ENCODE assay signal across 5 cellular contexts in genomic region chr12:85224339-85224738, GRCh38. TPM values are rescaled to one million over a fixed set of nuclear protein-coding genes. Genes with fewer than 3 reads are reported as not detected.
"Had no signal": no experiment of that assay in that cellular context is flagged by ENCODE, and none has a peak within 500 bp of the region (broad histone marks: within the 10 kb centered on the region; RNA-seq: fewer than 3 reads in every experiment).

No MANE protein-coding gene starts in this region.

RNA-seq across cellular contexts. Expression of gene ALX1, which starts 55.7 kb away (rescaled TPM):
- total RNA-seq: HepG2, HT-29, HT1080, IMR-90 had no signal
- polyA plus RNA-seq: HepG2, IgD-negative memory B cell, IMR-90 had no signal
